11 cellular contexts compared by ENCODE assay signal in the genomic region with DNA sequence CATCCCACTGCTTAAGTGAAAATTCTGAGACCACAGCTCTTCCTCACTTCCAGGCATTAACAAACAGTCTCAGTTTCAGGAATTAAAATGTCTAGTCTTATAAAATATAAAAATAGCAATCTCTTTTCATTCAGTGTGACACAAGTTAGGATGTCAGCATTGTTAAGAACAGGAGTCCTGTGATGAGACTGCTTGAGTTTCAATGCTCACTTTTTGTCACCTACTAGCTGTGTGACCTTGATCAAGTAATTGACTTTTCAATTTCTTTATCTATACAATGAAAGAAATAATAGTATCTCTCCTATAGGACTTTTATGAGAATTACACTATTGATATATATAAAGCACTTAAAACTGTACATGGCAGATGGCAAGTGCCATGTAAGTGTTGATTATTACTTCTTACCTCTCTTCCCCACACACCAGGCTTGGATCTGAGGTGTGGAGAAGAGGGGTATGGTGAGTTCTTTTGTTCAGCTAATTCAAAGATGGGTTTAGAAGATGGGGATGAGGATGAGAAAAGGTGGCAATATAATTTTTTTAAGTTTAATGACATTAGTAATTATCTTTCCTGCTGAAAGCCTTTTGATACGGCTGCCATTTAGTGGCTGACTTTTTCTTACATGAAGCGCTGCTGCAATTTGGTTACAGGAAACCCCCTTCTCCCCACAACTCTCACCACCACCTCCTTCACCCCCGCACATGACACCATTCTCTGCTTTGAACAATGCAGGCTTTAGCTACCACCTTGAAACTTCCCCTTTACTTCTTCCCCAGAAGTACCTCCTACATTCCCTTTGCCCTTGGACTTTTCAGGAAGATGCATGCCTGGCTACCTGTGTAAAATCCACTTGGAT. TPM values are rescaled to one million over a fixed set of nuclear protein-coding genes. Genes with fewer than 3 reads are reported as not detected.
A peak's percentile ranks its signal among the peaks of the same experiment; 100 is the strongest.
DNase-seq lines count a peak whose midpoint lies in the region; ATAC-seq and TF ChIP-seq lines count a peak whose summit lies in the region.
"Had no signal": no experiment of that assay in that cellular context is flagged by ENCODE, and none has a peak within 500 bp of the region (broad histone marks: within the 10 kb centered on the region; RNA-seq: fewer than 3 reads in every experiment).

No MANE protein-coding gene starts in this region.

- no peak overlapping the region for H2AK5ac ChIP-seq in H9 (ENCODE audit: insufficient read length, low read length)

- no CpG with 5 or more reads among the region's 3 CpGs for WGBS in H9 (ENCODE audit: extremely low coverage, insufficient read length, low lambda C conversion rate)

- no peak overlapping the region for H3K9ac ChIP-seq in H9 (ENCODE audit: extremely low read depth, insufficient read length, low read length)

- H3K56ac ChIP-seq in H9 (ENCODE audit: insufficient read length, low read depth, low read length): no peak overlapping the region

- H3K9me3 ChIP-seq in H9 (ENCODE audit: control insufficient read depth, low read depth, low read length): no peaks in the 10 kb centered on the region
- H3K9me3 ChIP-seq: SJCRH30 had no signal

- no peak overlapping the region for H3K18ac ChIP-seq in H9 (ENCODE audit: insufficient read length, low read depth, low read length)

- H3K9me3 Mint-ChIP-seq in stimulated activated naive B cell treated with anti-CD40 and anti-IgM and Interleukin-4, amounts not matched to agents 10 μg/mL and 1 μg/mL and 100 μg/mL, for 72 hours: no peaks in the 10 kb centered on the region
- H3K9me3 Mint-ChIP-seq in H9: no peaks in the 10 kb centered on the region
- H3K9me3 Mint-ChIP-seq: dendritic cell treated with granulocyte-macrophage colony-stimulating factor and Interleukin-4, amounts not matched to agents 40 ng/mL and 50 ng/mL, for 4 days had no signal

- no peak overlapping the region for H2BK15ac ChIP-seq in H9 (ENCODE audit: low read depth, low read length)

- no peak overlapping the region for H4K5ac ChIP-seq in H9 (ENCODE audit: insufficient read length, low read depth, low read length)

- no peaks in the 10 kb centered on the region for H4K20me1 ChIP-seq in H9 (ENCODE audit: control insufficient read depth, insufficient read depth, insufficient read length)

- H2BK120ac ChIP-seq in H9 (ENCODE audit: low read depth, low read length, poor library complexity, severe bottlenecking): no peak overlapping the region

- no peak overlapping the region for H3K4me2 ChIP-seq in H9 (ENCODE audit: insufficient read depth, insufficient read length, low read length)

- no peak overlapping the region for H4K8ac ChIP-seq in H9 (replicated peaks; ENCODE audit: insufficient read length, low read depth, low read length)

- no peak for TF ChIP-seq CTCF in H9 (conservative IDR thresholded peaks at IDR 0.05)

- no peaks in the 10 kb centered on the region for H3K23me2 ChIP-seq in H9 (ENCODE audit: insufficient read length, low read depth, low read length, poor library complexity, severe bottlenecking)

- no peaks in the 10 kb centered on the region for H3K36me3 Mint-ChIP-seq in stimulated activated naive B cell treated with anti-CD40 and anti-IgM and Interleukin-4, amounts not matched to agents 10 μg/mL and 1 μg/mL and 100 μg/mL, for 72 hours
- H3K36me3 Mint-ChIP-seq in H9 (ENCODE audit: insufficient read depth in 1 of 3, low read depth in 3 of 3): no peaks in the 10 kb centered on the region

- H3K4ac ChIP-seq in H9 (ENCODE audit: low read depth, low read length): no peak overlapping the region

- peaks cover 8 to 10% of the 10 kb centered on the region in 2 donors for H3K4me1 Mint-ChIP-seq in stimulated activated naive B cell treated with anti-CD40 and anti-IgM and Interleukin-4, amounts not matched to agents 10 μg/mL and 1 μg/mL and 100 μg/mL, for 72 hours
- peaks cover 3% of the 10 kb centered on the region in 2 experiments; a peak in 2 of 4 replicates for H3K4me1 Mint-ChIP-seq in H9

- H3K27ac ChIP-seq in H9 (ENCODE audit: insufficient read length, low read depth, low read length): no peak overlapping the region
- H3K27ac ChIP-seq: SJCRH30 had no signal

- H2AFZ ChIP-seq in H9 (ENCODE audit: low read length): no peak overlapping the region

- H2BK5ac ChIP-seq in H9 (ENCODE audit: insufficient read length, low read length): no peak overlapping the region

- no peaks in the 10 kb centered on the region for H3K79me1 ChIP-seq in H9 (ENCODE audit: insufficient read depth, low read depth, low read length, poor library complexity, severe bottlenecking)

- H3K14ac ChIP-seq in H9 (ENCODE audit: insufficient read depth, low read length): no peak overlapping the region

- no peaks in the 10 kb centered on the region for H3K4me1 ChIP-seq in H9 (ENCODE audit: insufficient read depth, low read length)
- H3K4me1 ChIP-seq: SJCRH30 had no signal

- H2BK20ac ChIP-seq in H9 (ENCODE audit: low read depth, low read length, poor library complexity, severe bottlenecking): no peak overlapping the region

- H3K27me3 ChIP-seq in H9 (ENCODE audit: insufficient read depth, low read length): no peaks in the 10 kb centered on the region
- H3K27me3 ChIP-seq: SJCRH30 had no signal

- H3K23ac ChIP-seq in H9 (ENCODE audit: insufficient read length, low read depth, low read length): no peak overlapping the region

- ATAC-seq in HG03045 (IDR thresholded peaks at IDR 0.05; ENCODE audit: unreplicated experiment): peak; percentile 99
- peak; percentile 94 to 98 for ATAC-seq in stimulated activated naive B cell treated with anti-CD40 and anti-IgM and Interleukin-4, amounts not matched to agents 10 μg/mL and 1 μg/mL and 100 μg/mL, for 72 hours (replicated peaks)

- no peak overlapping the region for H3K27ac Mint-ChIP-seq in stimulated activated naive B cell treated with anti-CD40 and anti-IgM and Interleukin-4, amounts not matched to agents 10 μg/mL and 1 μg/mL and 100 μg/mL, for 72 hours
- no peak overlapping the region; a peak in 1 of 7 replicates for H3K27ac Mint-ChIP-seq in H9
- H3K27ac Mint-ChIP-seq: dendritic cell treated with granulocyte-macrophage colony-stimulating factor and Interleukin-4, amounts not matched to agents 40 ng/mL and 50 ng/mL, for 4 days had no signal

- peaks cover 10 to 17% of the 10 kb centered on the region in 2 donors for H3K27me3 Mint-ChIP-seq in stimulated activated naive B cell treated with anti-CD40 and anti-IgM and Interleukin-4, amounts not matched to agents 10 μg/mL and 1 μg/mL and 100 μg/mL, for 72 hours
- no peaks in the 10 kb centered on the region for H3K27me3 Mint-ChIP-seq in H9 (ENCODE audit: low read depth)

- peak; percentile 15 to 29 for DNase-seq in activated CD4-positive, alpha-beta T cell treated with anti-CD3 and anti-CD28 coated beads for 24 hours (ENCODE audit: low read depth in 2 of 2)
- DNase-seq in activated CD4-positive, alpha-beta T cell treated with anti-CD3 and anti-CD28 coated beads, Interleukin-2, amount 50 U/mL, for 1 hour: no peak
- peak; percentile 30 for DNase-seq in activated T-cell treated with anti-CD3 and anti-CD28 coated beads for 4 hours
- DNase-seq in stimulated activated naive B cell treated with anti-CD40 and anti-IgM and Interleukin-4, amounts not matched to agents 10 μg/mL and 1 μg/mL and 100 μg/mL, for 72 hours: peak; percentile 23
- no peak for DNase-seq in activated effector memory CD4-positive, alpha-beta T cell treated with Interleukin-2 at 50 U/mL for 16 hours
- no peak for DNase-seq in kidney glomerular epithelial cell (lab: John Stamatoyannopoulos, UW)
- DNase-seq in H9: no peak
- DNase-seq: SJCRH30 had no signal

- no peaks in the 10 kb centered on the region for H3K79me2 ChIP-seq in H9 (ENCODE audit: insufficient read depth, low read length)

- no peak overlapping the region for H2BK12ac ChIP-seq in H9 (ENCODE audit: insufficient read length, low read depth, low read length)

- H3T11ph ChIP-seq in H9 (ENCODE audit: low read length): no peak overlapping the region

- no peak overlapping the region for H4K91ac ChIP-seq in H9 (ENCODE audit: insufficient read length, low read depth, low read length)

- H3K4me3 Mint-ChIP-seq in stimulated activated naive B cell treated with anti-CD40 and anti-IgM and Interleukin-4, amounts not matched to agents 10 μg/mL and 1 μg/mL and 100 μg/mL, for 72 hours: no peak overlapping the region
- no peak overlapping the region for H3K4me3 Mint-ChIP-seq in H9
- H3K4me3 Mint-ChIP-seq: dendritic cell treated with granulocyte-macrophage colony-stimulating factor and Interleukin-4, amounts not matched to agents 40 ng/mL and 50 ng/mL, for 4 days had no signal

RNA-seq across cellular contexts. Expression of a gene that starts 20.8 kb away (rescaled TPM):
- total RNA-seq in H9 (2021): not detected in 2 replicates
- total RNA-seq: SJCRH30, temporal lobe had no signal

Comparison
In these comparisons a context has a peak if more than half of its experiments do, and no peak if none do; other contexts are left out.
1. DNase-seq: peak in activated CD4-positive, alpha-beta T cell treated with anti-CD3 and anti-CD28 coated beads for 24 hours (2 of 2), activated T-cell treated with anti-CD3 and anti-CD28 coated beads for 4 hours (single experiment) and stimulated activated naive B cell treated with anti-CD40 and anti-IgM and Interleukin-4, amounts not matched to agents 10 μg/mL and 1 μg/mL and 100 μg/mL, for 72 hours (single experiment); none in activated CD4-positive, alpha-beta T cell treated with anti-CD3 and anti-CD28 coated beads, Interleukin-2, amount 50 U/mL, for 1 hour (single experiment), activated effector memory CD4-positive, alpha-beta T cell treated with Interleukin-2 at 50 U/mL for 16 hours (single experiment), kidney glomerular epithelial cell (single experiment) and H9 (single experiment).